ENCODE assay signal across 1 cellular context in the genomic region with DNA sequence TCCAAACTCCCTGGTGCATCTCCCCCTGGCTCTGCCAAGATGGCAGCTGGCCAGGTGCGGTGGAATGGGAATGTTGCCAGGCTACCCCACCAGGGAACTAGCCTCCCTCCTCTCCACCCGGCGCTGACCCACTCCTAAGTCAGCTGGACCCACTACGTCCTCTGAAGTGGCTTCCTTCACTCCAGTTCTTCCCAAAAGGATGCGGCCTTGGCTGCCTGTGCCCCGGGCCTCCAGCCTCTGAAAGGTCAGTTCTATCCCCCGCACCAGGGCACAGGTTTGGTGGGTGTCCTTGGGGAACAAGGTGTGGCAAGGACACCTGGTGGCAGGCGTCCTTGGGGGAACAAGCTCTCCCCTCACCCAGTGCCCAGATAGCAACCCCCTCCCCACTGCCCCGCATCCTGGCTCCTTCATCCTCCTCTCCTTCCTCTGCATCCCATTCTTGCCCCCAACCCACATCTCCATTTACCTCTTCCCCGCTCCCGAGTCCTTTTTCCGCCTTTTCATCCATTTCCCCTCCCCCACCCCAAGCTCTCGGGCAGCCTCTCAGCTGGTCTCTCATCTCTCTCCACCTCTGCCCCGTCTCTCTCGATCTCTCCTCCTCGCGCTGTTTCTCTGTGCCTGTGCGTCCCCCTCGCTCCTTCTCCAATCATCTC.
TF ChIP-seq lines count a peak whose summit lies in the region.

No MANE protein-coding gene starts in this region.

TF ChIP-seq in IMR-90, 13 proteins besides CTCF, POLR2A, EP300 and RAD21:
- TF ChIP-seq CHD1 (IDR thresholded peaks at IDR 0.05; ENCODE audit: low read depth, low read length): no peak
- no peak for TF ChIP-seq RFX5 (IDR thresholded peaks at IDR 0.05; ENCODE audit: low read depth, low read length)
- TF ChIP-seq, protein P1, sequence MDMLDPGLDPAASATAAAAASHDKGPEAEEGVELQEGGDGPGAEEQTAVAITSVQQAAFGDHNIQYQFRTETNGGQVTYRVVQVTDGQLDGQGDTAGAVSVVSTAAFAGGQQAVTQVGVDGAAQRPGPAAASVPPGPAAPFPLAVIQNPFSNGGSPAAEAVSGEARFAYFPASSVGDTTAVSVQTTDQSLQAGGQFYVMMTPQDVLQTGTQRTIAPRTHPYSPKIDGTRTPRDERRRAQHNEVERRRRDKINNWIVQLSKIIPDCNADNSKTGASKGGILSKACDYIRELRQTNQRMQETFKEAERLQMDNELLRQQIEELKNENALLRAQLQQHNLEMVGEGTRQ (IDR thresholded peaks at IDR 0.05; ENCODE audit: low read depth, low read length): no peak
- TF ChIP-seq MAFK (IDR thresholded peaks at IDR 0.05; ENCODE audit: low read depth, low read length): no peak
- no peak for TF ChIP-seq SMC3 (IDR thresholded peaks at IDR 0.05; ENCODE audit: low read depth, low read length)
- no peak for TF ChIP-seq BHLHE40 (IDR thresholded peaks at IDR 0.05; ENCODE audit: low read depth, low read length)
- no peak for TF ChIP-seq NFE2L2 (IDR thresholded peaks at IDR 0.05; ENCODE audit: low read depth, low read length)
- no peak for TF ChIP-seq CEBPB (IDR thresholded peaks at IDR 0.05; ENCODE audit: low read depth, low read length)
- TF ChIP-seq RCOR1 (IDR thresholded peaks at IDR 0.05; ENCODE audit: insufficient replicate concordance, low read length): no peak
- no peak for TF ChIP-seq MAZ (IDR thresholded peaks at IDR 0.05; ENCODE audit: borderline replicate concordance, low read depth, low read length)
- TF ChIP-seq FOS (IDR thresholded peaks at IDR 0.05; ENCODE audit: low read depth, low read length): no peak
- no peak for TF ChIP-seq MXI1 (IDR thresholded peaks at IDR 0.05; ENCODE audit: borderline replicate concordance, low read depth, low read length)
- TF ChIP-seq, protein P2, sequence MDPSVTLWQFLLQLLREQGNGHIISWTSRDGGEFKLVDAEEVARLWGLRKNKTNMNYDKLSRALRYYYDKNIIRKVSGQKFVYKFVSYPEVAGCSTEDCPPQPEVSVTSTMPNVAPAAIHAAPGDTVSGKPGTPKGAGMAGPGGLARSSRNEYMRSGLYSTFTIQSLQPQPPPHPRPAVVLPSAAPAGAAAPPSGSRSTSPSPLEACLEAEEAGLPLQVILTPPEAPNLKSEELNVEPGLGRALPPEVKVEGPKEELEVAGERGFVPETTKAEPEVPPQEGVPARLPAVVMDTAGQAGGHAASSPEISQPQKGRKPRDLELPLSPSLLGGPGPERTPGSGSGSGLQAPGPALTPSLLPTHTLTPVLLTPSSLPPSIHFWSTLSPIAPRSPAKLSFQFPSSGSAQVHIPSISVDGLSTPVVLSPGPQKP (IDR thresholded peaks at IDR 0.05; ENCODE audit: borderline replicate concordance, low read depth, low read length): no peak
